Comparison of ENCODE assay signal across 9 cellular contexts in genomic region chr16:19860146-19861030, GRCh38. TPM values are rescaled to one million over a fixed set of nuclear protein-coding genes. Genes with fewer than 3 reads are reported as not detected.
A peak's percentile ranks its signal among the peaks of the same experiment; 100 is the strongest.
DNase-seq lines count a peak whose midpoint lies in the region; ATAC-seq and TF ChIP-seq lines count a peak whose summit lies in the region.
"Had no signal": no experiment of that assay in that cellular context is flagged by ENCODE, and none has a peak within 500 bp of the region (broad histone marks: within the 10 kb centered on the region; RNA-seq: fewer than 3 reads in every experiment).

No MANE protein-coding gene starts in this region.

- TF ChIP-seq CTCF in mammary epithelial cell (conservative IDR thresholded peaks at IDR 0.05 in 1 of 2, IDR thresholded peaks at IDR 0.05 in 1 of 2; ENCODE audit: extremely low read depth in 1 of 2, insufficient read depth in 1 of 2, low read depth in 1 of 2, low read length in 2 of 2), result no peak
- TF ChIP-seq CTCF in smooth muscle cell (IDR thresholded peaks at IDR 0.05; ENCODE audit: borderline replicate concordance, insufficient read depth, poor library complexity, severe bottlenecking), result no peak
- TF ChIP-seq CTCF in natural killer cell (IDR thresholded peaks at IDR 0.05), result no peak

- DNase-seq in mammary epithelial cell (peak; percentile 26), iPS-NIHi11 (ENCODE audit: low spot score) (peak; percentile 65), smooth muscle cell (lab: John Stamatoyannopoulos, UW; ENCODE audit: unreplicated experiment) (no peak), HCEC 1CT (no peak), natural killer cell (no peak), Ammon's horn (ENCODE audit: low spot score) (no peak)

- H2AFZ ChIP-seq in mammary epithelial cell (ENCODE audit: low read depth, low read length) (no peak overlapping the region), smooth muscle cell (ENCODE audit: low read depth) (no peak overlapping the region)
- H2AFZ ChIP-seq: parathyroid adenoma had no signal

- H3K9ac ChIP-seq in HUES6 (ENCODE audit: low read length) (peak overlapping the region; percentile 82), mammary epithelial cell (ENCODE audit: insufficient read depth, low read length) (no peak overlapping the region), smooth muscle cell (ENCODE audit: low read depth) (peak overlapping the region; percentile 54)
- H3K9ac ChIP-seq: parathyroid adenoma had no signal

- no TSS peak for BruUV-seq in mammary epithelial cell (replicated peaks; lab: Mats Ljungman, UMichigan)

- no peaks in the 10 kb centered on the region for H4K20me1 ChIP-seq in mammary epithelial cell (ENCODE audit: insufficient read depth, low read length)
- no peaks in the 10 kb centered on the region for H4K20me1 ChIP-seq in smooth muscle cell (ENCODE audit: low read depth)

- H3K36me3 Mint-ChIP-seq in natural killer cell, result no peaks in the 10 kb centered on the region

- H3K27me3 Mint-ChIP-seq in natural killer cell (ENCODE audit: low read depth in 2 of 2), result peaks cover 0 to 14% of the 10 kb centered on the region in 2 donors

- H3K4me1 ChIP-seq in HUES6 (ENCODE audit: control insufficient read depth, insufficient read depth, low read length) (peaks cover 76% of the 10 kb centered on the region), mammary epithelial cell (ENCODE audit: insufficient read depth, low read length) (no peaks in the 10 kb centered on the region), smooth muscle cell (ENCODE audit: low read depth) (peaks cover 33% of the 10 kb centered on the region)

- H3K9me3 ChIP-seq in HUES6 (ENCODE audit: control insufficient read depth, insufficient read depth, low read depth, low read length) (no peaks in the 10 kb centered on the region), mammary epithelial cell (replicated peaks; ENCODE audit: insufficient read depth, low read length) (no peaks in the 10 kb centered on the region), smooth muscle cell (replicated peaks; ENCODE audit: low read depth) (no peaks in the 10 kb centered on the region)

- no peak overlapping the region for H3K4me3 Mint-ChIP-seq in natural killer cell

- H3K4me2 ChIP-seq in mammary epithelial cell (ENCODE audit: insufficient read depth, low read depth, low read length) (no peak overlapping the region), smooth muscle cell (peak overlapping the region; percentile 49)

- no peaks in the 10 kb centered on the region for H3K4me1 Mint-ChIP-seq in natural killer cell

- H3K9me3 Mint-ChIP-seq in natural killer cell, result no peaks in the 10 kb centered on the region

- H3K36me3 ChIP-seq in HUES6 (ENCODE audit: control insufficient read depth, insufficient read depth, low read length) (peaks cover 48% of the 10 kb centered on the region), mammary epithelial cell (ENCODE audit: insufficient read depth, low read length) (no peaks in the 10 kb centered on the region), smooth muscle cell (ENCODE audit: low read depth) (no peaks in the 10 kb centered on the region)

- no peaks in the 10 kb centered on the region for H3F3A ChIP-seq in smooth muscle cell (ENCODE audit: low read depth)

- H3K79me2 ChIP-seq in mammary epithelial cell (ENCODE audit: insufficient read depth, low read length), result no peaks in the 10 kb centered on the region
- H3K79me2 ChIP-seq in smooth muscle cell (ENCODE audit: low read depth), result no peaks in the 10 kb centered on the region
- H3K79me2 ChIP-seq: parathyroid adenoma had no signal

- WGBS in mammary epithelial cell (ENCODE audit: low coverage, missing lambda C conversion rate), result 59% methylated on average over 15 of the region's 21 CpGs
- 39% methylated on average over 21 of the region's 21 CpGs for WGBS in smooth muscle cell (ENCODE audit: low lambda C conversion rate)

- in situ Hi-C loops in mammary epithelial cell (cut with MboI; ENCODE audit: low sequenced_read_pairs in 2 of 2), result no loop called here

- dilution Hi-C loops in mammary epithelial cell (cut with HindIII; ENCODE audit: low sequenced_read_pairs), result no loop called here

- intact Hi-C loops in mammary epithelial cell (cut with micrococcal nuclease), result no loop called here
- intact Hi-C loops in natural killer cell (cut with micrococcal nuclease), result no loop called here

- CTCF ChIA-PET in mammary epithelial cell (lab: Charles Lee; ENCODE audit: low non-redundant PET), result no interaction called here

- H3K27me3 ChIP-seq in HUES6 (ENCODE audit: control insufficient read depth, insufficient read depth, low read length), result no peaks in the 10 kb centered on the region
- no peaks in the 10 kb centered on the region for H3K27me3 ChIP-seq in mammary epithelial cell (ENCODE audit: insufficient read depth, low read length)
- no peaks in the 10 kb centered on the region for H3K27me3 ChIP-seq in smooth muscle cell (ENCODE audit: low read depth)

- H3K4me3 ChIP-seq in HUES6 (ENCODE audit: low read depth, low read length) (peak overlapping the region; percentile 47), mammary epithelial cell (replicated peaks in 1 of 3; ENCODE audit: insufficient read depth in 1 of 3, low read depth in 2 of 3, low read length in 3 of 3) (no peak overlapping the region), smooth muscle cell (no peak overlapping the region)

- ATAC-seq in natural killer cell, result no peak

- H3K27ac ChIP-seq in HUES6 (ENCODE audit: low read depth, low read length) (peak overlapping the region; percentile 95), mammary epithelial cell (ENCODE audit: insufficient read depth, low read depth, low read length) (no peak overlapping the region), smooth muscle cell (ENCODE audit: low read depth) (peak overlapping the region; percentile 83)
- H3K27ac ChIP-seq: parathyroid adenoma had no signal

- H3K27ac Mint-ChIP-seq in natural killer cell, result no peak overlapping the region

RNA-seq across cellular contexts. Expression of gene GPRC5B, which starts 24.3 kb away (rescaled TPM):
- total RNA-seq in mammary epithelial cell (1 to 10 TPM in 1 of 2 donors, under 1 TPM in 1; 0.38 to 3.2 TPM), smooth muscle cell (7.8 and 15.6 TPM in 2 replicates), natural killer cell (not detected)
- polyA plus RNA-seq in mammary epithelial cell (0.18 TPM), smooth muscle cell (18.9 and 25.7 TPM in 2 replicates)
- not detected for polyA minus RNA-seq in mammary epithelial cell
- total RNA-seq: activated CD8-positive, alpha-beta memory T cell treated with anti-CD3 and anti-CD28 coated beads for 36 hours had no signal

Comparison
In these comparisons a context has a peak if more than half of its experiments do, and no peak if none do; other contexts are left out.
1. DNase-seq: peak in mammary epithelial cell (single experiment) and iPS-NIHi11 (single experiment); none in smooth muscle cell (single experiment), HCEC 1CT (single experiment), natural killer cell (single experiment) and Ammon's horn (single experiment).